In genomic region chr2:20542269-20542668, GRCh38 we compare ENCODE assay signal across 23 cellular contexts.
"Had no signal": no experiment of that assay in that cellular context is flagged by ENCODE, and none has a peak within 500 bp of the region (broad histone marks: within the 10 kb centered on the region; RNA-seq: fewer than 3 reads in every experiment).

No MANE protein-coding gene starts in this region.

- H3K4me1 Mint-ChIP-seq: activated CD4-positive, alpha-beta T cell treated with anti-CD3 and anti-CD28 coated beads, Interleukin-2, amount 10 ng/mL, durations not matched to agents 7 days and 5 days; activated T-helper 17 cell treated with anti-CD3 and anti-CD28 coated beads, Interleukin-2, amount 50 U/mL, for 72 hours; T-cell had no signal

- H3K27ac Mint-ChIP-seq: activated CD4-positive, alpha-beta memory T cell treated with anti-CD3 and anti-CD28 coated beads for 36 hours; activated CD4-positive, alpha-beta T cell treated with anti-CD3 and anti-CD28 coated beads, Interleukin-2, amount 10 ng/mL, durations not matched to agents 7 days and 5 days; activated naive CD4-positive, alpha-beta T cell treated with anti-CD3 and anti-CD28 coated beads for 36 hours; activated naive CD8-positive, alpha-beta T cell; activated T-helper 17 cell treated with anti-CD3 and anti-CD28 coated beads, Interleukin-2, amount 50 U/mL, for 72 hours; T-cell had no signal

- H3K4me3 Mint-ChIP-seq: activated CD4-positive, alpha-beta memory T cell treated with anti-CD3 and anti-CD28 coated beads for 36 hours; activated CD4-positive, alpha-beta T cell treated with anti-CD3 and anti-CD28 coated beads, Interleukin-2, amount 10 ng/mL, durations not matched to agents 7 days and 5 days; activated naive CD4-positive, alpha-beta T cell treated with anti-CD3 and anti-CD28 coated beads for 36 hours; activated naive CD8-positive, alpha-beta T cell; activated T-helper 17 cell treated with anti-CD3 and anti-CD28 coated beads, Interleukin-2, amount 50 U/mL, for 72 hours; T-cell had no signal

- DNase-seq: activated CD4-positive, alpha-beta memory T cell treated with anti-CD3 and anti-CD28 coated beads for 36 hours; activated CD4-positive, alpha-beta T cell treated with anti-CD3 and anti-CD28 coated beads, Interleukin-2, amount 10 ng/mL, durations not matched to agents 7 days and 5 days; activated CD4-positive, CD25-positive, alpha-beta regulatory T cell; activated CD8-positive, alpha-beta memory T cell treated with anti-CD3 and anti-CD28 coated beads for 24 hours; activated gamma-delta T cell; activated naive CD4-positive, alpha-beta T cell treated with anti-CD3 and anti-CD28 coated beads for 36 hours; activated T-cell treated with anti-CD3 and anti-CD28 coated beads, Interleukin-2, amount 50 U/mL, for 48 hours; MM.1S; NCI-H1105; NCI-H1436; NCI-H2029 treated with DMSO at 0.1 percent for 48 hours; NCI-H510A treated with DMSO at 0.1 percent for 48 hours; NCI-H69; NK-92 treated with Interleukin-12 subunit alpha and Interleukin-12 subunit beta, amount 100 ng/mL, for 24 hours; OCI-M1; SHP77 treated with DMSO at 0.1 percent for 48 hours; T-cell; T-helper 2 cell; T1000 had no signal

- H3K27me3 ChIP-seq: Peyer's patch had no signal

- H3K27ac ChIP-seq: Peyer's patch had no signal

- H3K9me3 Mint-ChIP-seq: activated CD4-positive, alpha-beta T cell treated with anti-CD3 and anti-CD28 coated beads, Interleukin-2, amount 10 ng/mL, durations not matched to agents 7 days and 5 days; activated naive CD4-positive, alpha-beta T cell treated with anti-CD3 and anti-CD28 coated beads for 36 hours; activated T-helper 17 cell treated with anti-CD3 and anti-CD28 coated beads, Interleukin-2, amount 50 U/mL, for 72 hours had no signal

- H3K9me3 ChIP-seq: Peyer's patch had no signal

- FAIRE-seq: TTC549 had no signal

- H3K36me3 ChIP-seq: Peyer's patch had no signal

- H3K27me3 Mint-ChIP-seq: activated CD4-positive, alpha-beta memory T cell treated with anti-CD3 and anti-CD28 coated beads for 36 hours; activated naive CD8-positive, alpha-beta T cell had no signal

- H3K4me3 ChIP-seq: Peyer's patch had no signal

- H3K4me1 ChIP-seq: Peyer's patch had no signal

- H3K36me3 Mint-ChIP-seq: activated CD4-positive, alpha-beta memory T cell treated with anti-CD3 and anti-CD28 coated beads for 36 hours; activated naive CD8-positive, alpha-beta T cell; T-cell had no signal

- ATAC-seq: activated T-helper 17 cell treated with anti-CD3 and anti-CD28 coated beads, Interleukin-2, amount 50 U/mL, for 72 hours; T-cell had no signal
